Comparison of ENCODE assay signal across 9 cellular contexts in genomic region chr18:79567481-79568147, GRCh38.
A peak's percentile ranks its signal among the peaks of the same experiment; 100 is the strongest.
DNase-seq lines count a peak whose midpoint lies in the region; ATAC-seq, FAIRE-seq and TF ChIP-seq lines count a peak whose summit lies in the region.
"Had no signal": no experiment of that assay in that cellular context is flagged by ENCODE, and none has a peak within 500 bp of the region (broad histone marks: within the 10 kb centered on the region; RNA-seq: fewer than 3 reads in every experiment).

No MANE protein-coding gene starts in this region.

- H3K4me3 ChIP-seq in bronchial epithelial cell (ENCODE audit: low read depth, low read length) = no peak overlapping the region
- peak overlapping the region in 1 of 3 experiments; percentile 32 for H3K4me3 ChIP-seq in keratinocyte (ENCODE audit: control insufficient read depth in 2 of 3, extremely low read depth in 1 of 3, insufficient read depth in 2 of 3, low read depth in 1 of 3, low read length in 3 of 3)
- peak overlapping the region; percentile 52 for H3K4me3 ChIP-seq in thoracic aorta

- H3K9me3 Mint-ChIP-seq in effector memory CD8-positive, alpha-beta T cell = peaks cover 4 to 11% of the 10 kb centered on the region in 2 donors

- H3K4me1 ChIP-seq in keratinocyte (ENCODE audit: control insufficient read depth, extremely low read depth, insufficient read depth, low read length) = peaks cover 12% of the 10 kb centered on the region
- peaks cover 12 to 27% of the 10 kb centered on the region in 2 donors for H3K4me1 ChIP-seq in thoracic aorta (ENCODE audit: control insufficient read depth in 1 of 2, low read depth in 2 of 2)

- dilution Hi-C loops in keratinocyte (cut with MboI; ENCODE audit: extremely low pct_ligation_motif_present, low sequenced_read_pairs) = no loop called here

- H3K9ac ChIP-seq in keratinocyte (ENCODE audit: control insufficient read depth, extremely low read depth, insufficient read depth, low read length) = peak overlapping the region; percentile 63

- DNase-seq in LHCN-M2 (ENCODE audit: low read depth) = peak; percentile 86
- peak; percentile 97 for DNase-seq in bronchial epithelial cell (ENCODE audit: low read depth)
- DNase-seq in keratinocyte (ENCODE audit: low read depth, low spot score) = peak; percentile 54
- DNase-seq in thoracic aorta (ENCODE audit: low spot score) = peak; percentile 28
- no peak for DNase-seq in inferior parietal cortex (ENCODE audit: extremely low spot score)
- no peak for DNase-seq in effector memory CD8-positive, alpha-beta T cell
- DNase-seq: NCI-H1417 treated with DMSO at 0.1 percent for 48 hours had no signal

- no peak overlapping the region for H3K4me3 Mint-ChIP-seq in effector memory CD8-positive, alpha-beta T cell
- H3K4me3 Mint-ChIP-seq: memory B cell had no signal

- no peaks in the 10 kb centered on the region for H3K36me3 ChIP-seq in bronchial epithelial cell (ENCODE audit: control insufficient read depth, insufficient read depth, low read length)
- no peaks in the 10 kb centered on the region for H3K36me3 ChIP-seq in keratinocyte (ENCODE audit: control insufficient read depth in 2 of 2, extremely low read depth in 1 of 2, insufficient read depth in 2 of 2, low read length in 2 of 2)
- H3K36me3 ChIP-seq in thoracic aorta = no peaks in the 10 kb centered on the region

- peak overlapping the region; percentile 75 for H3K4me2 ChIP-seq in keratinocyte (ENCODE audit: control insufficient read depth, extremely low read depth, insufficient read depth, low read depth, low read length)

- no peaks in the 10 kb centered on the region for H3K4me1 Mint-ChIP-seq in effector memory CD8-positive, alpha-beta T cell (ENCODE audit: low read depth in 2 of 2)

- H2AFZ ChIP-seq in keratinocyte (ENCODE audit: control insufficient read depth, low read length) = peak overlapping the region; percentile 90

- H4K20me1 ChIP-seq in keratinocyte (ENCODE audit: control insufficient read depth, extremely low read depth, insufficient read depth, low read length) = no peaks in the 10 kb centered on the region

- H3K27ac Mint-ChIP-seq in effector memory CD8-positive, alpha-beta T cell = no peak overlapping the region
- H3K27ac Mint-ChIP-seq: memory B cell had no signal

- no peaks in the 10 kb centered on the region for H3K36me3 Mint-ChIP-seq in effector memory CD8-positive, alpha-beta T cell (ENCODE audit: insufficient read depth)

- H3K79me2 ChIP-seq in keratinocyte (ENCODE audit: control insufficient read depth, insufficient read depth, low read length) = no peaks in the 10 kb centered on the region

- H3K9me3 ChIP-seq in keratinocyte (ENCODE audit: control insufficient read depth, low read depth, low read length) (no peaks in the 10 kb centered on the region), thoracic aorta (peaks cover 4% of the 10 kb centered on the region)

- H3K27ac ChIP-seq in keratinocyte (ENCODE audit: control insufficient read depth, insufficient read depth, low read length) = peak overlapping the region; percentile 58
- peak overlapping the region; percentile 58 to 71 for H3K27ac ChIP-seq in thoracic aorta

- H3K9me1 ChIP-seq in keratinocyte (ENCODE audit: control insufficient read depth, extremely low read depth, insufficient read depth, low read length) = no peaks in the 10 kb centered on the region

- peaks cover 16 to 60% of the 10 kb centered on the region in 2 donors for H3K27me3 Mint-ChIP-seq in effector memory CD8-positive, alpha-beta T cell

- TF ChIP-seq CTCF in bronchial epithelial cell (IDR thresholded peaks at IDR 0.05; ENCODE audit: insufficient read depth, low read length, severe bottlenecking) (no peak), keratinocyte (optimal IDR thresholded peaks at IDR 0.05 in 1 of 3, IDR thresholded peaks at IDR 0.05 in 1 of 3, conservative IDR thresholded peaks at IDR 0.05 in 1 of 3; ENCODE audit: extremely low read depth in 1 of 3, insufficient read depth in 2 of 3, low read length in 3 of 3) (no peak), thoracic aorta (IDR thresholded peaks at IDR 0.05) (no peak)

- ATAC-seq in thoracic aorta (ENCODE audit: insufficient number of reproducible peaks, low FRiP score, low read depth) (peak; percentile 46), HG03159 (IDR thresholded peaks at IDR 0.05; ENCODE audit: unreplicated experiment) (no peak)
- ATAC-seq in effector memory CD8-positive, alpha-beta T cell (replicated peaks) = no peak

- no peaks in the 10 kb centered on the region for H3K27me3 ChIP-seq in bronchial epithelial cell (ENCODE audit: control insufficient read depth, insufficient read depth, low read length)
- H3K27me3 ChIP-seq in keratinocyte (ENCODE audit: control insufficient read depth, extremely low read depth, insufficient read depth, low read length) = no peaks in the 10 kb centered on the region
- H3K27me3 ChIP-seq in thoracic aorta (replicated peaks; ENCODE audit: insufficient read depth) = no peaks in the 10 kb centered on the region

- FAIRE-seq in bronchial epithelial cell (lab: Jason Lieb, UNC) (peak; percentile 73), keratinocyte (lab: Jason Lieb, UNC) (peak; percentile 97)

Comparison
In these comparisons a context has a peak if more than half of its experiments do, and no peak if none do; other contexts are left out.
1. DNase-seq: peak in LHCN-M2 (single experiment), bronchial epithelial cell (single experiment), keratinocyte (single experiment) and thoracic aorta (single experiment); none in inferior parietal cortex (single experiment) and effector memory CD8-positive, alpha-beta T cell (0 of 3).